33 cellular contexts compared by ENCODE assay signal in genomic region chr6:96777113-96777512, GRCh38.
"Had no signal": no experiment of that assay in that cellular context is flagged by ENCODE, and none has a peak within 500 bp of the region (broad histone marks: within the 10 kb centered on the region; RNA-seq: fewer than 3 reads in every experiment).

No MANE protein-coding gene starts in this region.

- H3K9me3 Mint-ChIP-seq: activated CD4-positive, alpha-beta memory T cell treated with anti-CD3 and anti-CD28 coated beads, Interleukin-2, amount 10 ng/mL, durations not matched to agents 7 days and 5 days; activated CD4-positive, alpha-beta T cell treated with anti-CD3 and anti-CD28 coated beads, Interleukin-2, amount 10 ng/mL, durations not matched to agents 7 days and 5 days; activated T-cell treated with anti-CD3 and anti-CD28 coated beads, Interleukin-2, amount 50 U/mL, for 24 hours; activated T-cell treated with anti-CD3 and anti-CD28 coated beads, Interleukin-2, amount 50 U/mL, for 72 hours; central memory CD8-positive, alpha-beta T cell had no signal

- ATAC-seq: activated T-cell treated with anti-CD3 and anti-CD28 coated beads, Interleukin-2, amount 50 U/mL, for 72 hours; WTC11 had no signal

- DNase-seq: activated CD4-positive, alpha-beta memory T cell treated with anti-CD3 and anti-CD28 coated beads, Interleukin-2, amount 10 ng/mL, durations not matched to agents 7 days and 5 days; activated CD4-positive, alpha-beta T cell treated with anti-CD3 and anti-CD28 coated beads for 1 hour; activated CD4-positive, alpha-beta T cell treated with anti-CD3 and anti-CD28 coated beads for 4 hours; activated CD4-positive, alpha-beta T cell treated with anti-CD3 and anti-CD28 coated beads, Interleukin-2, amount 10 ng/mL, durations not matched to agents 7 days and 5 days; activated CD4-positive, alpha-beta T cell treated with anti-CD3 and anti-CD28 coated beads, Interleukin-2, amount 50 U/mL, for 4 hours; activated CD8-positive, alpha-beta memory T cell treated with anti-CD3 and anti-CD28 coated beads, Interleukin-2, amount 50 U/mL, for 48 hours; activated effector memory CD4-positive, alpha-beta T cell treated with Interleukin-2 at 50 U/mL for 16 hours; activated gamma-delta T cell treated with Interleukin-2 at 50 U/mL for 16 hours; activated naive CD4-positive, alpha-beta T cell treated with anti-CD3 and anti-CD28 coated beads, Interleukin-2, amount 50 U/mL, for 16 hours; activated naive CD4-positive, alpha-beta T cell treated with Interleukin-2 at 50 U/mL for 16 hours; activated T-cell treated with anti-CD3 and anti-CD28 coated beads for 4 hours; activated T-cell treated with anti-CD3 and anti-CD28 coated beads, Interleukin-2, amount 50 U/mL, for 24 hours; activated T-cell treated with anti-CD3 and anti-CD28 coated beads, Interleukin-2, amount 50 U/mL, for 72 hours; amniotic stem cell; anterior cingulate cortex; brain microvascular endothelial cell; dorsolateral prefrontal cortex; effector memory CD4-positive, alpha-beta T cell; foreskin fibroblast; head of caudate nucleus; hippocampal formation; T-helper 2 cell had no signal

- H3K36me3 Mint-ChIP-seq: activated naive CD8-positive, alpha-beta T cell; WTC11 had no signal

- H3K27me3 ChIP-seq: brain microvascular endothelial cell, dorsolateral prefrontal cortex had no signal

- H3K36me3 ChIP-seq: brain microvascular endothelial cell had no signal

- H3K4me1 Mint-ChIP-seq: activated CD4-positive, alpha-beta memory T cell treated with anti-CD3 and anti-CD28 coated beads, Interleukin-2, amount 10 ng/mL, durations not matched to agents 7 days and 5 days; activated CD4-positive, alpha-beta T cell treated with anti-CD3 and anti-CD28 coated beads, Interleukin-2, amount 10 ng/mL, durations not matched to agents 7 days and 5 days; central memory CD8-positive, alpha-beta T cell had no signal

- H3K4me3 ChIP-seq: coronary artery, dorsolateral prefrontal cortex had no signal

- H3K4me3 Mint-ChIP-seq: activated CD4-positive, alpha-beta memory T cell treated with anti-CD3 and anti-CD28 coated beads, Interleukin-2, amount 10 ng/mL, durations not matched to agents 7 days and 5 days; activated CD4-positive, alpha-beta T cell treated with anti-CD3 and anti-CD28 coated beads, Interleukin-2, amount 10 ng/mL, durations not matched to agents 7 days and 5 days; activated naive CD8-positive, alpha-beta T cell; activated T-cell treated with anti-CD3 and anti-CD28 coated beads, Interleukin-2, amount 50 U/mL, for 24 hours; activated T-cell treated with anti-CD3 and anti-CD28 coated beads, Interleukin-2, amount 50 U/mL, for 72 hours; central memory CD8-positive, alpha-beta T cell; dendritic cell treated with granulocyte-macrophage colony-stimulating factor and Interleukin-4, amounts not matched to agents 40 ng/mL and 50 ng/mL, for 4 days; WTC11 had no signal

- H3K27ac ChIP-seq: brain microvascular endothelial cell, coronary artery, dorsolateral prefrontal cortex, epithelial cell of prostate, VCaP had no signal

- H3K27me3 Mint-ChIP-seq: dendritic cell treated with granulocyte-macrophage colony-stimulating factor and Interleukin-4, amounts not matched to agents 40 ng/mL and 50 ng/mL, for 4 days had no signal

- H3K27ac Mint-ChIP-seq: activated CD4-positive, alpha-beta memory T cell treated with anti-CD3 and anti-CD28 coated beads, Interleukin-2, amount 10 ng/mL, durations not matched to agents 7 days and 5 days; activated CD4-positive, alpha-beta T cell treated with anti-CD3 and anti-CD28 coated beads, Interleukin-2, amount 10 ng/mL, durations not matched to agents 7 days and 5 days; activated naive CD8-positive, alpha-beta T cell; activated T-cell treated with anti-CD3 and anti-CD28 coated beads, Interleukin-2, amount 50 U/mL, for 24 hours; activated T-cell treated with anti-CD3 and anti-CD28 coated beads, Interleukin-2, amount 50 U/mL, for 72 hours; dendritic cell treated with granulocyte-macrophage colony-stimulating factor and Interleukin-4, amounts not matched to agents 40 ng/mL and 50 ng/mL, for 4 days; WTC11 had no signal

- FAIRE-seq: astrocyte, bronchial epithelial cell, frontal cortex, TTC549 had no signal
